ENCODE assay signal across 30 cellular contexts in the genomic region with DNA sequence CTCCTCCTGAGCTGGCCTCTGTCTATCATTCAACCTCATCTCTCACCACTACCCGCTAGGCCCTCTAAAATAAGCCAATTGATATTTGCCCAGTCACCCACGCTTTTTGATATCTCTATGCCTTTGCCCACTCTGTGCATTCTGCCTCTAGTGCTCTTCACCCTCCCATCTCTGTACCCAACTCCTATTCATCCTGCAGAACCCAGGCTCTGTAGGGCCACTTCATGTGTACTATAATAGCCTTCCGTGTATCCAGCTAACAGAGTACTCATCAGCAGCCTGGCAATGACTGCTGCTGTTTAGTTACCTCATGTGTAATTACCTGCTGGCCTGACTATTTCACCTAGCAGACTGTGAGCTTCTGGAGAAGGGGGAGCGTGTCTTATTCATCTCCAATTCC. TPM values are rescaled to one million over a fixed set of nuclear protein-coding genes. Genes with fewer than 3 reads are reported as not detected.
"Had no signal": no experiment of that assay in that cellular context is flagged by ENCODE, and none has a peak within 500 bp of the region (broad histone marks: within the 10 kb centered on the region; RNA-seq: fewer than 3 reads in every experiment).

No MANE protein-coding gene starts in this region.

- H3K36me3 ChIP-seq: ascending aorta had no signal

- H3K27ac ChIP-seq: ascending aorta, body of pancreas, VCaP had no signal

- H3K27me3 ChIP-seq: ascending aorta, body of pancreas had no signal

- H3K4me3 ChIP-seq: ascending aorta, body of pancreas had no signal

- DNase-seq: activated CD4-positive, alpha-beta memory T cell treated with anti-CD3 and anti-CD28 coated beads for 36 hours; activated CD4-positive, alpha-beta T cell treated with anti-CD3 and anti-CD28 coated beads, Interleukin-2, amount 10 ng/mL, durations not matched to agents 7 days and 5 days; activated CD4-positive, CD25-positive, alpha-beta regulatory T cell; activated CD8-positive, alpha-beta memory T cell treated with anti-CD3 and anti-CD28 coated beads for 24 hours; activated effector memory CD4-positive, alpha-beta T cell treated with anti-CD3 and anti-CD28 coated beads, Interleukin-2, amount 50 U/mL, for 16 hours; activated naive CD4-positive, alpha-beta T cell treated with Interleukin-2 at 50 U/mL for 16 hours; activated naive CD8-positive, alpha-beta T cell treated with anti-CD3 and anti-CD28 coated beads, Interleukin-2, amount 50 U/mL, for 24 hours; activated T-cell treated with anti-CD3 and anti-CD28 coated beads, Interleukin-2, amount 50 U/mL, for 4 hours; amniotic stem cell; body of pancreas; central memory CD4-positive, alpha-beta T cell; KG1; NCI-H1092; NCI-H1930; NCI-H2171 treated with DMSO at 0.1 percent for 48 hours; NCI-H226; NCI-H526; SIG-M5; T-helper 1 cell had no signal

- H3K9me3 ChIP-seq: ascending aorta, body of pancreas had no signal

RNA-seq across cellular contexts. Expression of gene CNGA4, which starts 1.0 kb away (rescaled TPM):
- total RNA-seq: activated CD4-positive, alpha-beta memory T cell treated with anti-CD3 and anti-CD28 coated beads for 36 hours; activated T-cell treated with anti-CD3 and anti-CD28 coated beads, Interleukin-2, amount 50 U/mL, for 4 hours; ascending aorta; body of pancreas; LHCN-M2; M059J; NCI-H460; RPMI7951 had no signal
- polyA plus RNA-seq: IgD-negative memory B cell had no signal

RNA-seq across cellular contexts. Expression of gene CCKBR, which starts 21.7 kb away (rescaled TPM):
- total RNA-seq: activated CD4-positive, alpha-beta memory T cell treated with anti-CD3 and anti-CD28 coated beads for 36 hours; activated CD4-positive, alpha-beta T cell treated with anti-CD3 and anti-CD28 coated beads, Interleukin-2, amount 10 ng/mL, durations not matched to agents 7 days and 5 days; activated naive CD4-positive, alpha-beta T cell treated with anti-CD3 and anti-CD28 coated beads, Interleukin-2, amount 50 U/mL, for 72 hours; activated T-cell treated with anti-CD3 and anti-CD28 coated beads, Interleukin-2, amount 50 U/mL, for 4 hours; ascending aorta; bronchial epithelial cell; chondrocyte; LHCN-M2; M059J; NCI-H460; RPMI7951; T-helper 2 cell treated with Interferon-gamma antibody and Interleukin-4, amounts not matched to agents 100 ng/mL and 5 ng/mL, for 36 hours had no signal
- polyA plus RNA-seq: IgD-negative memory B cell had no signal

RNA-seq across cellular contexts. Expression of gene C11orf42, which starts 32.5 kb away (rescaled TPM):
- total RNA-seq: activated CD4-positive, alpha-beta memory T cell treated with anti-CD3 and anti-CD28 coated beads for 36 hours; activated CD4-positive, alpha-beta T cell treated with anti-CD3 and anti-CD28 coated beads, Interleukin-2, amount 10 ng/mL, durations not matched to agents 7 days and 5 days; activated naive CD4-positive, alpha-beta T cell treated with anti-CD3 and anti-CD28 coated beads, Interleukin-2, amount 50 U/mL, for 72 hours; activated T-cell treated with anti-CD3 and anti-CD28 coated beads, Interleukin-2, amount 50 U/mL, for 4 hours; ascending aorta; body of pancreas; bronchial epithelial cell; chondrocyte; LHCN-M2; M059J; NCI-H460; RPMI7951; T-helper 2 cell treated with Interferon-gamma antibody and Interleukin-4, amounts not matched to agents 100 ng/mL and 5 ng/mL, for 36 hours had no signal
- polyA plus RNA-seq: IgD-negative memory B cell had no signal

RNA-seq across cellular contexts. Expression of gene OR52W1, which starts 38.9 kb away (rescaled TPM):
- total RNA-seq: activated CD4-positive, alpha-beta memory T cell treated with anti-CD3 and anti-CD28 coated beads for 36 hours; activated CD4-positive, alpha-beta T cell treated with anti-CD3 and anti-CD28 coated beads, Interleukin-2, amount 10 ng/mL, durations not matched to agents 7 days and 5 days; activated naive CD4-positive, alpha-beta T cell treated with anti-CD3 and anti-CD28 coated beads, Interleukin-2, amount 50 U/mL, for 72 hours; activated T-cell treated with anti-CD3 and anti-CD28 coated beads, Interleukin-2, amount 50 U/mL, for 4 hours; ascending aorta; body of pancreas; bronchial epithelial cell; chondrocyte; LHCN-M2; M059J; NCI-H460; RPMI7951; T-helper 2 cell treated with Interferon-gamma antibody and Interleukin-4, amounts not matched to agents 100 ng/mL and 5 ng/mL, for 36 hours had no signal
- polyA plus RNA-seq: IgD-negative memory B cell had no signal
